In genomic region chr2:15281681-15282080, GRCh38 we compare ENCODE assay signal across 26 cellular contexts.
"Had no signal": no experiment of that assay in that cellular context is flagged by ENCODE, and none has a peak within 500 bp of the region (broad histone marks: within the 10 kb centered on the region; RNA-seq: fewer than 3 reads in every experiment).

No MANE protein-coding gene starts in this region.

- DNase-seq: colonic mucosa; cortex of kidney; effector CD8-positive, alpha-beta T cell; effector memory CD8-positive, alpha-beta T cell; endodermal cell; erythroblast; esophagus squamous epithelium; foreskin fibroblast; foreskin melanocyte; gastrocnemius medialis; glutamatergic neuron; head of caudate nucleus; heart right ventricle; hippocampal formation; left cardiac atrium; left lung; left ventricle myocardium superior; lower lobe of right lung; mesenchymal stem cell; mucosa of descending colon; naive B cell had no signal

- H3K9me3 ChIP-seq: colonic mucosa, esophagus squamous epithelium, gastrocnemius medialis, heart right ventricle, left lung, lower lobe of right lung, mucosa of descending colon had no signal

- ATAC-seq: effector memory CD8-positive, alpha-beta T cell; esophagus mucosa; gastrocnemius medialis; heart right ventricle; left cardiac atrium; left lung; left ventricle myocardium superior; lower lobe of right lung; mucosa of descending colon had no signal

- H3K4me1 ChIP-seq: colonic mucosa, esophagus squamous epithelium, gastrocnemius medialis, heart right ventricle, left lung, lower lobe of right lung had no signal

- H3K4me3 ChIP-seq: colonic mucosa, esophagus squamous epithelium, gastrocnemius medialis, heart right ventricle, left lung, lower lobe of right lung, mucosa of descending colon had no signal

- H3K27ac ChIP-seq: colonic mucosa, epithelial cell of prostate, esophagus squamous epithelium, gastrocnemius medialis, heart right ventricle, left lung, lower lobe of right lung had no signal

- H3K27me3 ChIP-seq: colonic mucosa, esophagus squamous epithelium, gastrocnemius medialis, heart right ventricle, left lung had no signal

- FAIRE-seq: endometrium, islet of Langerhans, keratinocyte had no signal
